14 cellular contexts compared by ENCODE assay signal in genomic region chr2:10162586-10163497, GRCh38. TPM values are rescaled to one million over a fixed set of nuclear protein-coding genes. Genes with fewer than 3 reads are reported as not detected.
DNase-seq lines count a peak whose midpoint lies in the region; ATAC-seq and TF ChIP-seq lines count a peak whose summit lies in the region.
"Had no signal": no experiment of that assay in that cellular context is flagged by ENCODE, and none has a peak within 500 bp of the region (broad histone marks: within the 10 kb centered on the region; RNA-seq: fewer than 3 reads in every experiment).

No MANE protein-coding gene starts in this region.

- peak; percentile 26 for TF ChIP-seq CTCF in choroid plexus epithelial cell (conservative IDR thresholded peaks at IDR 0.05; ENCODE audit: low read depth, low read length)
- no peak for TF ChIP-seq CTCF in osteoblast (IDR thresholded peaks at IDR 0.05; ENCODE audit: extremely low read depth, low read depth, low read length)

- H2AFZ ChIP-seq in osteoblast (ENCODE audit: low read length), result no peak overlapping the region

- H3K79me2 ChIP-seq in osteoblast (ENCODE audit: insufficient read depth, low read length), result no peaks in the 10 kb centered on the region

- no peak overlapping the region for H3K27ac ChIP-seq in osteoblast (ENCODE audit: low read depth, low read length)
- H3K27ac ChIP-seq: adrenal gland, HL-60, transverse colon had no signal

- H3K9me3 ChIP-seq in osteoblast (ENCODE audit: low read depth, low read length), result no peaks in the 10 kb centered on the region
- H3K9me3 ChIP-seq: adrenal gland, transverse colon had no signal

- ATAC-seq in GM18909 (IDR thresholded peaks at IDR 0.05; ENCODE audit: poor library complexity, unreplicated experiment), result no peak
- ATAC-seq: GM12878 had no signal

- H3K4me2 ChIP-seq in osteoblast (ENCODE audit: insufficient read depth, low read length), result peak overlapping the region; percentile 26

- no peak overlapping the region for H3K4me3 ChIP-seq in choroid plexus epithelial cell (ENCODE audit: low read depth, low read length)
- no peak overlapping the region for H3K4me3 ChIP-seq in osteoblast (ENCODE audit: insufficient read depth, low read length)
- H3K4me3 ChIP-seq: adrenal gland, GM12878, transverse colon had no signal

- no peaks in the 10 kb centered on the region for H3K36me3 ChIP-seq in osteoblast (ENCODE audit: insufficient read depth, low read length)
- H3K36me3 ChIP-seq: adrenal gland, transverse colon had no signal

- peaks cover 14% of the 10 kb centered on the region for H3K4me1 ChIP-seq in osteoblast (ENCODE audit: insufficient read depth, low read length)
- H3K4me1 ChIP-seq: adrenal gland had no signal

- peak; percentile 16 for DNase-seq in DMS53 (lab: John Stamatoyannopoulos, UW)
- no peak for DNase-seq in DMS53 treated with DMSO at 0.1 percent for 48 hours (lab: John Stamatoyannopoulos, UW; ENCODE audit: unreplicated experiment)
- peak; percentile 43 for DNase-seq in NCI-H187 treated with DMSO at 0.1 percent for 48 hours (lab: John Stamatoyannopoulos, UW)
- no peak for DNase-seq in choroid plexus epithelial cell (ENCODE audit: low read depth)
- DNase-seq in osteoblast (ENCODE audit: insufficient read length, low spot score, missing footprints), result peak; percentile 72
- no peak for DNase-seq in SKM-1 treated with dmso at 0.1 percent for 144 hours (lab: John Stamatoyannopoulos, UW; ENCODE audit: unreplicated experiment)
- DNase-seq in activated CD8-positive, alpha-beta memory T cell treated with anti-CD3 and anti-CD28 coated beads, Interleukin-2, amount 50 U/mL, for 4 hours, result no peak
- DNase-seq: NCI-H510A; stimulated activated CD4-positive, alpha-beta T cell treated with anti-CD3 and anti-CD28 coated beads, Interleukin-1b, Interleukin-23, amount 100 ng/mL, for 48 hours had no signal

- no peaks in the 10 kb centered on the region for H3K27me3 ChIP-seq in osteoblast (ENCODE audit: insufficient read depth, low read length)
- H3K27me3 ChIP-seq: adrenal gland, transverse colon had no signal

- no peaks in the 10 kb centered on the region for H4K20me1 ChIP-seq in osteoblast (ENCODE audit: insufficient read depth, low read length)

RNA-seq across cellular contexts. Expression of gene RRM2, which starts 40.3 kb away (rescaled TPM):
- total RNA-seq in osteoblast, result 4.3 and 7.4 TPM in 2 replicates

Comparison
In these comparisons a context has a peak if more than half of its experiments do, and no peak if none do; other contexts are left out.
1. DNase-seq: peak in DMS53 (single experiment), NCI-H187 treated with DMSO at 0.1 percent for 48 hours (single experiment) and osteoblast (single experiment); none in DMS53 treated with DMSO at 0.1 percent for 48 hours (single experiment), choroid plexus epithelial cell (single experiment), SKM-1 treated with dmso at 0.1 percent for 144 hours (single experiment) and activated CD8-positive, alpha-beta memory T cell treated with anti-CD3 and anti-CD28 coated beads, Interleukin-2, amount 50 U/mL, for 4 hours (single experiment).